In genomic region chr3:120040813-120041377, GRCh38 we compare ENCODE assay signal across 19 cellular contexts. TPM values are rescaled to one million over a fixed set of nuclear protein-coding genes. Genes with fewer than 3 reads are reported as not detected.
DNase-seq lines count a peak whose midpoint lies in the region; ATAC-seq, FAIRE-seq and TF ChIP-seq lines count a peak whose summit lies in the region.
"Had no signal": no experiment of that assay in that cellular context is flagged by ENCODE, and none has a peak within 500 bp of the region (broad histone marks: within the 10 kb centered on the region; RNA-seq: fewer than 3 reads in every experiment).

No MANE protein-coding gene starts in this region.

- no peaks in the 10 kb centered on the region for H3F3A ChIP-seq in smooth muscle cell (ENCODE audit: low read depth)

- H3K9me3 Mint-ChIP-seq in astrocyte (ENCODE audit: unreplicated experiment): peaks cover 28% of the 10 kb centered on the region
- peaks cover 49 to 59% of the 10 kb centered on the region in 2 donors for H3K9me3 Mint-ChIP-seq in stimulated activated naive CD8-positive, alpha-beta T cell treated with anti-CD3 and anti-CD28 coated beads, Interleukin-15, amount 100 ng/mL, for 72 hours

- peak overlapping the region; percentile 75 for H3K27ac Mint-ChIP-seq in astrocyte (ENCODE audit: unreplicated experiment)
- peak overlapping the region in 1 of 2 donors; percentile 59 for H3K27ac Mint-ChIP-seq in stimulated activated naive CD8-positive, alpha-beta T cell treated with anti-CD3 and anti-CD28 coated beads, Interleukin-15, amount 100 ng/mL, for 72 hours

- H3K9me3 ChIP-seq in astrocyte (ENCODE audit: insufficient read depth, low read depth, low read length): peaks cover 17% of the 10 kb centered on the region
- peaks cover 0 to 34% of the 10 kb centered on the region in 2 donors for H3K9me3 ChIP-seq in kidney (ENCODE audit: control insufficient read depth in 1 of 2, low read length in 2 of 2)
- no peaks in the 10 kb centered on the region for H3K9me3 ChIP-seq in smooth muscle cell (replicated peaks; ENCODE audit: low read depth)

- TF ChIP-seq CTCF in astrocyte (IDR thresholded peaks at IDR 0.05; ENCODE audit: insufficient read depth, low read depth, low read length) (no peak), kidney (IDR thresholded peaks at IDR 0.05; ENCODE audit: borderline replicate concordance, extremely low read depth, insufficient read depth) (no peak), smooth muscle cell (IDR thresholded peaks at IDR 0.05; ENCODE audit: borderline replicate concordance, insufficient read depth, poor library complexity, severe bottlenecking) (no peak)

- H3K4me1 Mint-ChIP-seq in astrocyte (ENCODE audit: low read depth, unreplicated experiment): peaks cover 9% of the 10 kb centered on the region
- peaks cover 14% of the 10 kb centered on the region for H3K4me1 Mint-ChIP-seq in stimulated activated naive CD8-positive, alpha-beta T cell treated with anti-CD3 and anti-CD28 coated beads, Interleukin-15, amount 100 ng/mL, for 72 hours

- H3K36me3 Mint-ChIP-seq in astrocyte (ENCODE audit: low read depth, unreplicated experiment): peaks cover 41% of the 10 kb centered on the region

- no peak overlapping the region for H2AFZ ChIP-seq in astrocyte (ENCODE audit: low read depth, low read length)
- H2AFZ ChIP-seq in smooth muscle cell (ENCODE audit: low read depth): no peak overlapping the region

- H4K20me1 ChIP-seq in astrocyte (ENCODE audit: insufficient read depth, low read length) (peaks cover 87% of the 10 kb centered on the region), smooth muscle cell (ENCODE audit: low read depth) (peaks cover 100% of the 10 kb centered on the region)

- H3K36me3 ChIP-seq in astrocyte (ENCODE audit: insufficient read depth, low read length) (no peaks in the 10 kb centered on the region), kidney (ENCODE audit: control insufficient read depth in 1 of 2, insufficient read depth in 2 of 2, low read length in 2 of 2) (no peaks in the 10 kb centered on the region), smooth muscle cell (ENCODE audit: low read depth) (no peaks in the 10 kb centered on the region)

- H3K27ac ChIP-seq in astrocyte (ENCODE audit: low read depth, low read length) (no peak overlapping the region), kidney (ENCODE audit: low read depth in 2 of 2, low read length in 2 of 2) (no peak overlapping the region), smooth muscle cell (ENCODE audit: low read depth) (no peak overlapping the region)
- H3K27ac ChIP-seq: 22Rv1, HL-60, KMS-11 had no signal

- no peak overlapping the region for H3K4me3 Mint-ChIP-seq in astrocyte (ENCODE audit: unreplicated experiment)
- H3K4me3 Mint-ChIP-seq in stimulated activated naive CD8-positive, alpha-beta T cell treated with anti-CD3 and anti-CD28 coated beads, Interleukin-15, amount 100 ng/mL, for 72 hours: no peak overlapping the region
- H3K4me3 Mint-ChIP-seq: CD14-positive monocyte had no signal

- no peak for FAIRE-seq in astrocyte (lab: Jason Lieb, UNC)
- FAIRE-seq in kidney (lab: Jason Lieb, UNC): no peak
- FAIRE-seq: G401.6 had no signal

- no peak overlapping the region for H3K4me2 ChIP-seq in astrocyte (ENCODE audit: low read length)
- H3K4me2 ChIP-seq in smooth muscle cell: peak overlapping the region; percentile 51
- H3K4me2 ChIP-seq: KMS-11 had no signal

- H3K4me3 ChIP-seq in astrocyte (ENCODE audit: insufficient read depth, low read depth, low read length) (no peak overlapping the region), kidney (ENCODE audit: low read length in 2 of 2) (no peak overlapping the region), smooth muscle cell (no peak overlapping the region)

- DNase-seq in Right ventricle myocardium superior (no peak), cardiac septum (ENCODE audit: low spot score) (no peak), astrocyte (ENCODE audit: low read depth) (no peak), kidney (peak; percentile 35), smooth muscle cell (lab: John Stamatoyannopoulos, UW; ENCODE audit: unreplicated experiment) (no peak), hypothalamus (lab: John Stamatoyannopoulos, UW) (no peak), dedifferentiated amniotic fluid mesenchymal stem cell (ENCODE audit: extremely low spot score) (no peak)
- DNase-seq in stimulated activated naive CD8-positive, alpha-beta T cell treated with anti-CD3 and anti-CD28 coated beads, Interleukin-15, amount 100 ng/mL, for 72 hours: no peak
- DNase-seq: HCEC 1CT; MV-4-11; NCI-H1694 treated with DMSO at 0.1 percent for 48 hours; NCI-H510A; NCI-H748 treated with DMSO at 0.1 percent for 48 hours; NK-92 treated with Interleukin-12 subunit alpha and Interleukin-12 subunit beta, amount 100 ng/mL, for 24 hours had no signal

- intact Hi-C loops in Right ventricle myocardium superior (cut with DNase I): no loop called here
- intact Hi-C loops in cardiac septum (cut with DNase I): no loop called here
- intact Hi-C loops in kidney (cut with DNase I): no loop called here

- H3K79me2 ChIP-seq in astrocyte (ENCODE audit: insufficient read depth, low read length) (peaks cover 100% of the 10 kb centered on the region), smooth muscle cell (ENCODE audit: low read depth) (peaks cover 97% of the 10 kb centered on the region)

- H3K9ac ChIP-seq in astrocyte (ENCODE audit: low read length): no peak overlapping the region
- no peak overlapping the region for H3K9ac ChIP-seq in kidney (ENCODE audit: low read length in 2 of 2)
- H3K9ac ChIP-seq in smooth muscle cell (ENCODE audit: low read depth): no peak overlapping the region
- H3K9ac ChIP-seq: KMS-11 had no signal

- no peaks in the 10 kb centered on the region for H3K27me3 Mint-ChIP-seq in astrocyte (ENCODE audit: low read depth, unreplicated experiment)
- no peaks in the 10 kb centered on the region for H3K27me3 Mint-ChIP-seq in stimulated activated naive CD8-positive, alpha-beta T cell treated with anti-CD3 and anti-CD28 coated beads, Interleukin-15, amount 100 ng/mL, for 72 hours

- 85% methylated on average over 8 of the region's 8 CpGs for WGBS in smooth muscle cell (ENCODE audit: low lambda C conversion rate)

- peak; percentile 31 for ATAC-seq in Right ventricle myocardium superior (ENCODE audit: poor library complexity)
- no peak for ATAC-seq in stimulated activated naive CD8-positive, alpha-beta T cell treated with anti-CD3 and anti-CD28 coated beads, Interleukin-15, amount 100 ng/mL, for 72 hours

- H3K27me3 ChIP-seq in astrocyte (ENCODE audit: insufficient read depth, low read length) (no peaks in the 10 kb centered on the region), smooth muscle cell (ENCODE audit: low read depth) (no peaks in the 10 kb centered on the region)

- no peaks in the 10 kb centered on the region for H3K4me1 ChIP-seq in astrocyte (ENCODE audit: insufficient read depth, low read length)
- H3K4me1 ChIP-seq in kidney (ENCODE audit: control insufficient read depth in 1 of 2, insufficient read depth in 1 of 2, low read depth in 1 of 2, low read length in 2 of 2): no peaks in the 10 kb centered on the region
- H3K4me1 ChIP-seq in smooth muscle cell (ENCODE audit: low read depth): peaks cover 31% of the 10 kb centered on the region

RNA-seq across cellular contexts. Expression of gene GSK3B, which starts 53.4 kb away (rescaled TPM):
- total RNA-seq in Right ventricle myocardium superior (35.0 TPM), cardiac septum (46.8 TPM), astrocyte (68.0 and 80.6 TPM in 2 replicates), kidney (52.1 TPM), smooth muscle cell (60.6 and 61.8 TPM in 2 replicates)
- polyA plus RNA-seq in kidney (ENCODE audit: insufficient read depth, low read depth, low replicate concordance) (6.4 TPM), smooth muscle cell (27.3 and 36.6 TPM in 2 replicates)
